In the genomic region with DNA sequence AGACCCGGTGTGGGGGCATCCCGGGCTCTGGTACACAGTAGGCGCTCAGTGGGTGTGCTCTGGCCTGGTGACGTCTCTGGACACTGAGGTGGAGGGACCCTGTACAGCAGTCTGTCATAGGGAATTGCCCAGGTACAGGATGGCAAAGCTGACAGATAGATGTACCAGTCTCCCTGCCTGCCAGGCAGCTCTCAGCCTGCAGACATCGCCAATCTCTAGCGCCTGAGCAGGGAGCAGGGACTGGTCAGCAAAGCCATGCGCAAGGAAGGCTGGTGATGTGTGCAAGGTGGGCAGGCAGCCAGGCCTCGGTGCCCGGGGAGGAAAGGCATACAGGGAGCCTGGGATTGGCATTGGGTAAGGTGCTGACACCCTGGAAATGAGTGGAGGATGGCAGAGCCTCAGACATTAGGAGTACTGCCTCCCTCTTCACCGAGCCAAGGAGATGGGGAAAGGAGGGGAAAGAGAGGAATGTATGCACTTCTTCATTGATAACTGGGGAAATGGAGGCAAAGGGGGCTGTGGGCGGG, we compare ENCODE assay signal across 1 cellular context.
TF ChIP-seq lines count a peak whose summit lies in the region.

No MANE protein-coding gene starts in this region.

TF ChIP-seq in SK-N-SH, 30 proteins besides CTCF, POLR2A, EP300 and RAD21 (continued from another document):
- no peak for TF ChIP-seq USF1 (IDR thresholded peaks at IDR 0.05; ENCODE audit: borderline replicate concordance, low read depth)
- TF ChIP-seq MXI1 (IDR thresholded peaks at IDR 0.05; ENCODE audit: low read depth, low read length), result no peak
